ENCODE assay signal across 13 cellular contexts in genomic region chr7:55066479-55066878, GRCh38. TPM values are rescaled to one million over a fixed set of nuclear protein-coding genes. Genes with fewer than 3 reads are reported as not detected.
DNase-seq lines count a peak whose midpoint lies in the region; ATAC-seq, FAIRE-seq and TF ChIP-seq lines count a peak whose summit lies in the region.
"Had no signal": no experiment of that assay in that cellular context is flagged by ENCODE, and none has a peak within 500 bp of the region (broad histone marks: within the 10 kb centered on the region; RNA-seq: fewer than 3 reads in every experiment).

No MANE protein-coding gene starts in this region.

- H3K4me3 ChIP-seq in body of pancreas = no peak overlapping the region
- H3K4me3 ChIP-seq in HepG2 (replicated peaks in 1 of 3; ENCODE audit: insufficient read depth in 1 of 3, low read depth in 2 of 3, low read length in 3 of 3) = 0 out of 6 replicates have a peak overlapping the region, but pooled peaks of 1 of the 3 experiments have one; percentile 4
- H3K4me3 ChIP-seq in stomach smooth muscle (ENCODE audit: low read length in 2 of 2) = peak overlapping the region; percentile 5 to 61
- H3K4me3 ChIP-seq in MM.1S (ENCODE audit: low read length) = no peak overlapping the region
- H3K4me3 ChIP-seq: HAP-1 had no signal

- POLR2A ChIA-PET in HepG2 (lab: Yijun Ruan, JAX) = interaction anchor here (0.9 to 3.7 kb wide), 6 partner anchors 9 to 189 kb away, joined by 3 to 28 read pairs (median 5); no protein-coding TSS in a partner anchor

- TF ChIP-seq CTCF in body of pancreas (IDR thresholded peaks at IDR 0.05) (no peak), HepG2 (CRISPR knock-in tag; IDR thresholded peaks at IDR 0.05) (0 out of 2 replicates have a peak, but pooled peaks have one; percentile 9), MM.1S (IDR thresholded peaks at IDR 0.05; ENCODE audit: low read length) (no peak)

- H3K27me3 ChIP-seq in body of pancreas = no peaks in the 10 kb centered on the region
- no peaks in the 10 kb centered on the region for H3K27me3 ChIP-seq in HepG2 (ENCODE audit: control insufficient read depth in 1 of 2, insufficient read depth in 2 of 2, low read length in 2 of 2)
- no peaks in the 10 kb centered on the region for H3K27me3 ChIP-seq in stomach smooth muscle (ENCODE audit: control insufficient read depth in 1 of 2, insufficient read depth in 2 of 2, low read length in 2 of 2)
- no peaks in the 10 kb centered on the region; the same call in 1 of the 2 replicates for H3K27me3 ChIP-seq in MM.1S (replicated peaks; ENCODE audit: insufficient read depth, low read length)

- no peaks in the 10 kb centered on the region for H3K9me2 ChIP-seq in MM.1S (replicated peaks; ENCODE audit: insufficient read depth, low read length)

- H3K9ac ChIP-seq in HepG2 (ENCODE audit: insufficient read depth, low read depth, low read length) (peak overlapping the region; percentile 61), stomach smooth muscle (ENCODE audit: low read length in 2 of 2) (peak overlapping the region; percentile 19 to 21), MM.1S (ENCODE audit: low read length) (no peak overlapping the region)

- H2AFZ ChIP-seq in HepG2 (ENCODE audit: low read length) = no peak overlapping the region
- H2AFZ ChIP-seq in MM.1S (ENCODE audit: low read length) = no peak overlapping the region

- no peaks in the 10 kb centered on the region for H4K20me1 ChIP-seq in HepG2 (ENCODE audit: insufficient read depth, low read length)
- no peaks in the 10 kb centered on the region for H4K20me1 ChIP-seq in MM.1S (ENCODE audit: insufficient read depth, low read length)

- TF ChIP-seq POLR2A in body of pancreas (IDR thresholded peaks at IDR 0.05) (no peak), HepG2 (IDR thresholded peaks at IDR 0.05; ENCODE audit: insufficient read depth in 1 of 2, low read depth in 2 of 2, low read length in 2 of 2) (no peak)

- TF ChIP-seq RAD21 in HepG2 (CRISPR knock-in tag; IDR thresholded peaks at IDR 0.05) = no peak

- peak; percentile 53 for DNase-seq in HT-29 (ENCODE audit: low spot score)
- no peak for DNase-seq in body of pancreas
- peak; percentile 50 for DNase-seq in HepG2 (ENCODE audit: low spot score)
- no peak for DNase-seq in dedifferentiated amniotic fluid mesenchymal stem cell (ENCODE audit: extremely low spot score)
- no peak for DNase-seq in MM.1S
- DNase-seq in NCI-H1417 treated with DMSO at 0.1 percent for 48 hours (lab: John Stamatoyannopoulos, UW) = no peak
- DNase-seq: activated T-cell treated with anti-CD3 and anti-CD28 coated beads, Interleukin-2, amount 50 U/mL, for 1 hour; DND-41; dorsolateral prefrontal cortex had no signal

- TF ChIP-seq EP300 in HepG2 (IDR thresholded peaks at IDR 0.05; ENCODE audit: low read depth in 2 of 2, low read length in 2 of 2) (no peak), HepG2 (CRISPR knock-in tag; IDR thresholded peaks at IDR 0.05; ENCODE audit: borderline replicate concordance) (no peak)

- ATAC-seq in body of pancreas (no peak), HepG2 (no peak), GM19395 (IDR thresholded peaks at IDR 0.05; ENCODE audit: unreplicated experiment) (no peak)

- in situ Hi-C loops in HepG2 (cut with HindIII; ENCODE audit: extremely low pct_ligation_motif_present, low pct_unique_long_range_greater_than_20kb) = no loop called here

- peaks cover 18% of the 10 kb centered on the region for H3K4me1 ChIP-seq in body of pancreas
- H3K4me1 ChIP-seq in HepG2 (ENCODE audit: insufficient read depth, low read length) = peaks cover 74% of the 10 kb centered on the region
- peaks cover 43% of the 10 kb centered on the region for H3K4me1 ChIP-seq in stomach smooth muscle (ENCODE audit: control insufficient read depth, insufficient read depth, low read length)
- no peaks in the 10 kb centered on the region for H3K4me1 ChIP-seq in MM.1S (ENCODE audit: low read length)
- H3K4me1 ChIP-seq: HAP-1 had no signal

- H3K27ac ChIP-seq in body of pancreas (peak overlapping the region; percentile 54 to 77 (median 60)), HepG2 (ENCODE audit: extremely low read length, insufficient read depth, low read length) (peak overlapping the region; percentile 69), stomach smooth muscle (ENCODE audit: low read length) (peak overlapping the region; percentile 73), MM.1S (ENCODE audit: low read length) (no peak overlapping the region)

- BruUV-seq in HepG2 (replicated peaks; lab: Mats Ljungman, UMichigan) = no TSS peak

- CTCF ChIA-PET in HepG2 (lab: Yijun Ruan, JAX; ENCODE audit: low intra/inter-chr PET ratio, low total read pairs) = interaction anchor here (1.5 kb wide), 1 partner anchor 189 kb away, joined by 4 read pairs; no protein-coding TSS in a partner anchor

- intact Hi-C loops in body of pancreas (cut with DNase I) = no loop called here
- intact Hi-C loops in HepG2 (cut with micrococcal nuclease; ENCODE audit: unreplicated experiment) = loop anchor here (5.0 kb wide), 1 partner anchor 294 kb away; no protein-coding TSS in a partner anchor

- H3K36me3 ChIP-seq in body of pancreas (replicated peaks in 1 of 2; ENCODE audit: insufficient read depth in 1 of 2, low read depth in 2 of 2) (peaks cover 0 to 3% of the 10 kb centered on the region in 2 donors), HepG2 (replicated peaks in 1 of 2; ENCODE audit: control insufficient read depth in 1 of 2, insufficient read depth in 2 of 2, low read length in 2 of 2) (no peaks in the 10 kb centered on the region), stomach smooth muscle (ENCODE audit: control insufficient read depth in 2 of 2, insufficient read depth in 2 of 2, low read length in 2 of 2) (no peaks in the 10 kb centered on the region), MM.1S (replicated peaks; ENCODE audit: insufficient read depth, low read length) (no peaks in the 10 kb centered on the region)
- H3K36me3 ChIP-seq: HAP-1 had no signal

- no peaks in the 10 kb centered on the region for H3K9me3 ChIP-seq in body of pancreas
- no peaks in the 10 kb centered on the region for H3K9me3 ChIP-seq in HepG2 (ENCODE audit: low read length)
- no peaks in the 10 kb centered on the region for H3K9me3 ChIP-seq in stomach smooth muscle (ENCODE audit: control insufficient read depth in 2 of 2, low read length in 2 of 2)
- H3K9me3 ChIP-seq in MM.1S (replicated peaks; ENCODE audit: insufficient read depth, low read length) = no peaks in the 10 kb centered on the region
- H3K9me3 ChIP-seq: HAP-1 had no signal

- WGBS in body of pancreas, 2 donors = 60 to 73% methylated on average over 6 of the region's 6 CpGs
- WGBS in HepG2 (ENCODE audit: low lambda C conversion rate) = 34% methylated on average over 6 of the region's 6 CpGs

- H3F3A ChIP-seq in MM.1S (ENCODE audit: insufficient read depth, low read length) = no peaks in the 10 kb centered on the region

- H3K79me2 ChIP-seq in HepG2 (ENCODE audit: insufficient read depth, low read length) (peaks cover 2% of the 10 kb centered on the region), MM.1S (ENCODE audit: low read length) (no peaks in the 10 kb centered on the region)

- H3K4me2 ChIP-seq in HepG2 (ENCODE audit: low read depth, low read length) (peak overlapping the region; percentile 74), MM.1S (ENCODE audit: low read depth, low read length) (no peak overlapping the region)

- FAIRE-seq in HepG2 (lab: Jason Lieb, UNC) = no peak

TF ChIP-seq in HepG2, 621 proteins besides CTCF, POLR2A, EP300 and RAD21 (continues in another document):
- TF ChIP-seq SOX13 (IDR thresholded peaks at IDR 0.05) (no peak), SOX13 (CRISPR knock-in tag; conservative IDR thresholded peaks at IDR 0.05 in 1 of 2, IDR thresholded peaks at IDR 0.05 in 1 of 2) (0 out of 4 replicates have a peak, but pooled peaks of 1 of the 2 experiments have one; percentile 27), CEBPG (CRISPR knock-in tag; IDR thresholded peaks at IDR 0.05) (no peak), FLYWCH1 (CRISPR knock-in tag; IDR thresholded peaks at IDR 0.05) (no peak), ZNF280B (CRISPR knock-in tag; IDR thresholded peaks at IDR 0.05; ENCODE audit: borderline replicate concordance) (no peak), PHF21A (CRISPR knock-in tag; IDR thresholded peaks at IDR 0.05) (no peak)

RNA-seq across cellular contexts. Expression of gene EGFR, which starts 47.7 kb away (rescaled TPM):
- 28.1 and 30.4 TPM in 2 replicates for total RNA-seq in HT-29 (2014; rRNA removed; shearing (Covaris generic))
- 10 to 100 TPM; 42.5 to 44.2 TPM for total RNA-seq in body of pancreas
- total RNA-seq in HepG2 (2016; rRNA removed; fragmentation: Illumina TruSeq; extraction: Trizol) = 7.0 TPM in 2 replicates
- 1.3 and 1.9 TPM in 2 replicates for total RNA-seq in HepG2 (2016; cell fraction: cytosol; rRNA removed; fragmentation: Illumina TruSeq; extraction: Trizol; ENCODE audit: low read depth)
- total RNA-seq in HepG2 (2016; cell fraction: insoluble cytoplasmic fraction; rRNA removed; fragmentation: Illumina TruSeq; extraction: Trizol) = 5.7 and 7.1 TPM in 2 replicates
- 3.8 and 3.9 TPM in 2 replicates for total RNA-seq in HepG2 (2016; cell fraction: membrane; rRNA removed; fragmentation: Illumina TruSeq; extraction: Trizol)
- 18.3 and 21.6 TPM in 2 replicates for total RNA-seq in HepG2 (2016; cell fraction: nucleus; rRNA removed; fragmentation: Illumina TruSeq; extraction: Trizol)
- 7.9 and 10.0 TPM in 2 replicates for polyA plus RNA-seq in HepG2 (2011; rRNA removed)
- polyA plus RNA-seq in HepG2 (2011; cell fraction: cytosol; rRNA removed) = 5.7 and 6.5 TPM in 2 replicates
- polyA plus RNA-seq in HepG2 (2011; cell fraction: nucleus; rRNA removed) = 15.6 and 16.1 TPM in 2 replicates
- polyA plus RNA-seq in HepG2 (2012) = 12.3 and 19.1 TPM in 2 replicates
- 0.76 and 0.86 TPM in 2 replicates for polyA plus RNA-seq in HepG2 (2016; cell fraction: cytosol; fragmentation: Illumina TruSeq; extraction: Trizol; ENCODE audit: low read depth)
- 4.0 and 4.9 TPM in 2 replicates for polyA plus RNA-seq in HepG2 (2016; cell fraction: insoluble cytoplasmic fraction; fragmentation: Illumina TruSeq; extraction: Trizol; ENCODE audit: low read depth)
- 1.4 and 1.9 TPM in 2 replicates for polyA plus RNA-seq in HepG2 (2016; cell fraction: membrane; fragmentation: Illumina TruSeq; extraction: Trizol; ENCODE audit: low read depth)
- 17.3 and 18.5 TPM in 2 replicates for polyA plus RNA-seq in HepG2 (2016; cell fraction: nucleus; fragmentation: Illumina TruSeq; extraction: Trizol; ENCODE audit: insufficient read depth, low read depth)
- polyA minus RNA-seq in HepG2 (2011; rRNA and poly(A)+ RNA removed; ENCODE audit: low replicate concordance) = 21.0 and 51.4 TPM in 2 replicates
- polyA minus RNA-seq in HepG2 (2011; cell fraction: cytosol; rRNA and poly(A)+ RNA removed) = 9.3 and 14.3 TPM in 2 replicates
- 25.0 and 26.9 TPM in 2 replicates for polyA minus RNA-seq in HepG2 (2011; cell fraction: nucleus; rRNA and poly(A)+ RNA removed)
- total RNA-seq: T-helper 1 cell treated with Interleukin-12 subunit alpha and Interleukin-12 subunit beta and Interleukin-4 antibody, amounts not matched to agents 30 ng/mL and 1 ng/mL, for 36 hours had no signal

Comparison
In these comparisons a context has a peak if more than half of its experiments do, and no peak if none do; other contexts are left out.
1. DNase-seq: peak in HT-29 (single experiment) and HepG2 (single experiment); none in body of pancreas (0 of 4), dedifferentiated amniotic fluid mesenchymal stem cell (single experiment), MM.1S (single experiment) and NCI-H1417 treated with DMSO at 0.1 percent for 48 hours (single experiment).
2. H3K4me3 ChIP-seq: peak in stomach smooth muscle (2 of 2); none in body of pancreas (0 of 2) and MM.1S (single experiment).